1 cellular context compared by ENCODE assay signal in genomic region chr19:3975637-3976087, GRCh38.
A peak's percentile ranks its signal among the peaks of the same experiment; 100 is the strongest.
TF ChIP-seq lines count a peak whose summit lies in the region.

No MANE protein-coding gene starts in this region.

TF ChIP-seq in K562, 482 proteins besides CTCF, POLR2A, EP300 and RAD21 (continued from another document):
- TF ChIP-seq, protein P1, sequence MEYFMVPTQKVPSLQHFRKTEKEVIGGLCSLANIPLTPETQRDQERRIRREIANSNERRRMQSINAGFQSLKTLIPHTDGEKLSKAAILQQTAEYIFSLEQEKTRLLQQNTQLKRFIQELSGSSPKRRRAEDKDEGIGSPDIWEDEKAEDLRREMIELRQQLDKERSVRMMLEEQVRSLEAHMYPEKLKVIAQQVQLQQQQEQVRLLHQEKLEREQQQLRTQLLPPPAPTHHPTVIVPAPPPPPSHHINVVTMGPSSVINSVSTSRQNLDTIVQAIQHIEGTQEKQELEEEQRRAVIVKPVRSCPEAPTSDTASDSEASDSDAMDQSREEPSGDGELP (CRISPR knock-in tag; IDR thresholded peaks at IDR 0.05; ENCODE audit: borderline replicate concordance): peak; percentile 24; the same call in 1 of the 2 replicates
- no peak for TF ChIP-seq ZNF212 (CRISPR knock-in tag; IDR thresholded peaks at IDR 0.05)
- TF ChIP-seq RFX1 (IDR thresholded peaks at IDR 0.05): no peak
- no peak for TF ChIP-seq ZFP30 (CRISPR knock-in tag; IDR thresholded peaks at IDR 0.05; ENCODE audit: borderline replicate concordance)
- no peak for TF ChIP-seq CREBBP (IDR thresholded peaks at IDR 0.05; ENCODE audit: low read depth, low read length)
